Comparison of ENCODE assay signal across 1 cellular context in the genomic region with DNA sequence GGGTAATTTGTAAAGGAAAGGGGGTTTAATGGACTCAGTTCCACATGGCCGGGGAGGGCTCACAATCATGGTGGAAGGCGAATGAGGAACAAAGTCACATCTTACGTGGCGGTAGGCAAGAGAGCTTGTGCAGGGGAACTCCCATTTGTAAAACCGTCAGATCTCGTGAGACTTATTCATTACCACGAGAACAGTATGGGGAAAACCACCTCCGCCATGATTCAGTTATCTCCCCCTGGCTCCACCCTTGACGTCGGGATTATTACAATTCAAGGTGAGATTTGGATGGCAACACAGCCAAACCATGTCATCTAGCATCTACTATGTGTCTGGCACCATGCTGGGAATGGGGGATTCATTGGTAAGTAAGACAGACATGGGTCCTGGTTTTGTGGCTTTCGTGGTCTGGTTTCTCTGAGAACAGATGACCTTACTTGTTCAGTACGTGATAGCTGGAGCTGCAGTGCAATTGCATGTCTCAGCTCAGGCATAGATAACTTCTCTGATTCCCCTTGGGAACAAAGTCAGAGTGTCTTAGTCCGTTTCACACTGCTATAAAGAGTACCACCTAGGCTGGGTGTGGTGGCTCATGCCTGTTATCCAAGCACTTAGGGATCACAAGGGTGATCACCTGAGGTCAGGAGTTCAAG.
TF ChIP-seq lines count a peak whose summit lies in the region.

No MANE protein-coding gene starts in this region.

TF ChIP-seq in GM12878, 131 proteins besides CTCF, POLR2A, EP300 and RAD21:
- TF ChIP-seq, protein P1, sequence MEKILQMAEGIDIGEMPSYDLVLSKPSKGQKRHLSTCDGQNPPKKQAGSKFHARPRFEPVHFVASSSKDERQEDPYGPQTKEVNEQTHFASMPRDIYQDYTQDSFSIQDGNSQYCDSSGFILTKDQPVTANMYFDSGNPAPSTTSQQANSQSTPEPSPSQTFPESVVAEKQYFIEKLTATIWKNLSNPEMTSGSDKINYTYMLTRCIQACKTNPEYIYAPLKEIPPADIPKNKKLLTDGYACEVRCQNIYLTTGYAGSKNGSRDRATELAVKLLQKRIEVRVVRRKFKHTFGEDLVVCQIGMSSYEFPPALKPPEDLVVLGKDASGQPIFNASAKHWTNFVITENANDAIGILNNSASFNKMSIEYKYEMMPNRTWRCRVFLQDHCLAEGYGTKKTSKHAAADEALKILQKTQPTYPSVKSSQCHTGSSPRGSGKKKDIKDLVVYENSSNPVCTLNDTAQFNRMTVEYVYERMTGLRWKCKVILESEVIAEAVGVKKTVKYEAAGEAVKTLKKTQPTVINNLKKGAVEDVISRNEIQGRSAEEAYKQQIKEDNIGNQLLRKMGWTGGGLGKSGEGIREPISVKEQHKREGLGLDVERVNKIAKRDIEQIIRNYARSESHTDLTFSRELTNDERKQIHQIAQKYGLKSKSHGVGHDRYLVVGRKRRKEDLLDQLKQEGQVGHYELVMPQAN (conservative IDR thresholded peaks at IDR 0.05), result no peak
- TF ChIP-seq BHLHE40 (IDR thresholded peaks at IDR 0.05; ENCODE audit: borderline replicate concordance in 1 of 2, low read depth in 2 of 2, low read length in 1 of 2), result peak in 1 of 2 experiments; percentile 24; a peak in 1 of 4 replicates
- TF ChIP-seq CHD2 (IDR thresholded peaks at IDR 0.05; ENCODE audit: borderline replicate concordance, low read depth, low read length), result peak; percentile 73; the same call in 1 of the 2 replicates
- 0 out of 2 replicates have a peak, but pooled peaks have one; percentile 28 for TF ChIP-seq BRCA1 (IDR thresholded peaks at IDR 0.05; ENCODE audit: low read depth, low read length)
- TF ChIP-seq, protein P2, sequence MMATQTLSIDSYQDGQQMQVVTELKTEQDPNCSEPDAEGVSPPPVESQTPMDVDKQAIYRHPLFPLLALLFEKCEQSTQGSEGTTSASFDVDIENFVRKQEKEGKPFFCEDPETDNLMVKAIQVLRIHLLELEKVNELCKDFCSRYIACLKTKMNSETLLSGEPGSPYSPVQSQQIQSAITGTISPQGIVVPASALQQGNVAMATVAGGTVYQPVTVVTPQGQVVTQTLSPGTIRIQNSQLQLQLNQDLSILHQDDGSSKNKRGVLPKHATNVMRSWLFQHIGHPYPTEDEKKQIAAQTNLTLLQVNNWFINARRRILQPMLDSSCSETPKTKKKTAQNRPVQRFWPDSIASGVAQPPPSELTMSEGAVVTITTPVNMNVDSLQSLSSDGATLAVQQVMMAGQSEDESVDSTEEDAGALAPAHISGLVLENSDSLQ (IDR thresholded peaks at IDR 0.05), result 0 out of 2 replicates have a peak, but pooled peaks have one; percentile 6
- TF ChIP-seq, protein P3, sequence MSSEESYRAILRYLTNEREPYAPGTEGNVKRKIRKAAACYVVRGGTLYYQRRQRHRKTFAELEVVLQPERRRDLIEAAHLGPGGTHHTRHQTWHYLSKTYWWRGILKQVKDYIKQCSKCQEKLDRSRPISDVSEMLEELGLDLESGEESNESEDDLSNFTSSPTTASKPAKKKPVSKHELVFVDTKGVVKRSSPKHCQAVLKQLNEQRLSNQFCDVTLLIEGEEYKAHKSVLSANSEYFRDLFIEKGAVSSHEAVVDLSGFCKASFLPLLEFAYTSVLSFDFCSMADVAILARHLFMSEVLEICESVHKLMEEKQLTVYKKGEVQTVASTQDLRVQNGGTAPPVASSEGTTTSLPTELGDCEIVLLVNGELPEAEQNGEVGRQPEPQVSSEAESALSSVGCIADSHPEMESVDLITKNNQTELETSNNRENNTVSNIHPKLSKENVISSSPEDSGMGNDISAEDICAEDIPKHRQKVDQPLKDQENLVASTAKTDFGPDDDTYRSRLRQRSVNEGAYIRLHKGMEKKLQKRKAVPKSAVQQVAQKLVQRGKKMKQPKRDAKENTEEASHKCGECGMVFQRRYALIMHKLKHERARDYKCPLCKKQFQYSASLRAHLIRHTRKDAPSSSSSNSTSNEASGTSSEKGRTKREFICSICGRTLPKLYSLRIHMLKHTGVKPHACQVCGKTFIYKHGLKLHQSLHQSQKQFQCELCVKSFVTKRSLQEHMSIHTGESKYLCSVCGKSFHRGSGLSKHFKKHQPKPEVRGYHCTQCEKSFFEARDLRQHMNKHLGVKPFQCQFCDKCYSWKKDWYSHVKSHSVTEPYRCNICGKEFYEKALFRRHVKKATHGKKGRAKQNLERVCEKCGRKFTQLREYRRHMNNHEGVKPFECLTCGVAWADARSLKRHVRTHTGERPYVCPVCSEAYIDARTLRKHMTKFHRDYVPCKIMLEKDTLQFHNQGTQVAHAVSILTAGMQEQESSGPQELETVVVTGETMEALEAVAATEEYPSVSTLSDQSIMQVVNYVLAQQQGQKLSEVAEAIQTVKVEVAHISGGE (CRISPR knock-in tag; IDR thresholded peaks at IDR 0.05), result no peak
- TF ChIP-seq, protein P4, sequence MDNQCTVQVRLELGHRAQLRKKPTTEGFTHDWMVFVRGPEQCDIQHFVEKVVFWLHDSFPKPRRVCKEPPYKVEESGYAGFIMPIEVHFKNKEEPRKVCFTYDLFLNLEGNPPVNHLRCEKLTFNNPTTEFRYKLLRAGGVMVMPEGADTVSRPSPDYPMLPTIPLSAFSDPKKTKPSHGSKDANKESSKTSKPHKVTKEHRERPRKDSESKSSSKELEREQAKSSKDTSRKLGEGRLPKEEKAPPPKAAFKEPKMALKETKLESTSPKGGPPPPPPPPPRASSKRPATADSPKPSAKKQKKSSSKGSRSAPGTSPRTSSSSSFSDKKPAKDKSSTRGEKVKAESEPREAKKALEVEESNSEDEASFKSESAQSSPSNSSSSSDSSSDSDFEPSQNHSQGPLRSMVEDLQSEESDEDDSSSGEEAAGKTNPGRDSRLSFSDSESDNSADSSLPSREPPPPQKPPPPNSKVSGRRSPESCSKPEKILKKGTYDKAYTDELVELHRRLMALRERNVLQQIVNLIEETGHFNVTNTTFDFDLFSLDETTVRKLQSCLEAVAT (IDR thresholded peaks at IDR 0.05), result no peak
- TF ChIP-seq RUNX3 (IDR thresholded peaks at IDR 0.05; ENCODE audit: low read length), result peak; percentile 71
- TF ChIP-seq YY1 (IDR thresholded peaks at IDR 0.05; ENCODE audit: low read depth, low read length), result peak; percentile 55; the same call in 1 of the 2 replicates
- no peak for TF ChIP-seq ZNF384 (IDR thresholded peaks at IDR 0.05; ENCODE audit: borderline replicate concordance, low read depth, low read length)
